Comparison of ENCODE assay signal across 28 cellular contexts in the genomic region with DNA sequence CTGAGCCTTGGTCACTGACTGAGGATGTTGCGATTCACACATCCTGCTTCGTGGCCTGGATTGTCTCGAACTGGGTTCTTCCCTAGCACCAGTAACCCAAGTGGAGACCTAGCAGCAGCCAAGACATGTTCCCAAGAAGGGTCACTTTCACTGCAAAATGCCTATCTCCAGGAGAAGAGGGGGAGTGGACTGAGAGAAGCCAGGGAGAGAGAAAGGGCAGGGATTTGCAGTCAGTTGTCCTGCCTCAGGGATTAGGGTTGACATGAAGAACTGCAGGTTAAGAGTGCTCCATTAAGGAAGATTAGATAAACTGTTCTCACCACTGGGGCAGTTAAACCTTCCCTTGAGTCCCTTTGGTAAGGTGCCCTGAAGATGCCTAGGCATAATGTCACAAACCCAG.
"Had no signal": no experiment of that assay in that cellular context is flagged by ENCODE, and none has a peak within 500 bp of the region (broad histone marks: within the 10 kb centered on the region; RNA-seq: fewer than 3 reads in every experiment).

No MANE protein-coding gene starts in this region.

- H3K9me3 Mint-ChIP-seq: endodermal cell; mesothelial cell of epicardium; naive B cell; natural killer cell treated with Interleukin-12 subunit alpha and Interleukin-12 subunit beta and Interleukin-15 and Interleukin-18, amount 100 ng/mL, for 72 hours; neural crest cell; stimulated activated memory B cell treated with anti-CD40 and anti-IgM and Interleukin-4, amounts not matched to agents 10 μg/mL and 1 μg/mL and 100 μg/mL, for 72 hours had no signal

- ATAC-seq: esophagus mucosa; foreskin keratinocyte; gastroesophageal sphincter; heart left ventricle; left cardiac atrium; left lung; mucosa of descending colon; psoas muscle; right cardiac atrium; stimulated activated memory B cell treated with anti-CD40 and anti-IgM and Interleukin-4, amounts not matched to agents 10 μg/mL and 1 μg/mL and 100 μg/mL, for 72 hours; stimulated activated naive CD8-positive, alpha-beta T cell treated with anti-CD3 and anti-CD28 coated beads, Interleukin-15, Interleukin-2, amounts not matched to agents 100 U/mL and 50 U/mL, for 24 hours had no signal

- H3K4me1 Mint-ChIP-seq: mesothelial cell of epicardium had no signal

- H3K4me3 Mint-ChIP-seq: endodermal cell; mesothelial cell of epicardium; naive B cell; natural killer cell treated with Interleukin-12 subunit alpha and Interleukin-12 subunit beta and Interleukin-15 and Interleukin-18, amount 100 ng/mL, for 72 hours; neural crest cell; stimulated activated memory B cell treated with anti-CD40 and anti-IgM and Interleukin-4, amounts not matched to agents 10 μg/mL and 1 μg/mL and 100 μg/mL, for 72 hours had no signal

- H3K36me3 Mint-ChIP-seq: mesothelial cell of epicardium; natural killer cell treated with Interleukin-12 subunit alpha and Interleukin-12 subunit beta and Interleukin-15 and Interleukin-18, amount 100 ng/mL, for 72 hours; stimulated activated memory B cell treated with anti-CD40 and anti-IgM and Interleukin-4, amounts not matched to agents 10 μg/mL and 1 μg/mL and 100 μg/mL, for 72 hours had no signal

- H3K27ac Mint-ChIP-seq: endodermal cell; mesothelial cell of epicardium; naive B cell; stimulated activated memory B cell treated with anti-CD40 and anti-IgM and Interleukin-4, amounts not matched to agents 10 μg/mL and 1 μg/mL and 100 μg/mL, for 72 hours had no signal

- DNase-seq: cortex of kidney; dorsolateral prefrontal cortex; effector CD4-positive, alpha-beta T cell; endodermal cell; foreskin keratinocyte; heart left ventricle; left cardiac atrium; left lung; mesenchymal stem cell; mucosa of descending colon; naive B cell; ovary; posterior cingulate gyrus; psoas muscle; right cardiac atrium; sigmoid colon; stimulated activated CD4-positive, alpha-beta T cell treated with anti-CD3 and anti-CD28 coated beads, Interleukin-4, amount 100 ng/mL, for 4 hours; stimulated activated naive CD8-positive, alpha-beta T cell treated with anti-CD3 and anti-CD28 coated beads, Interleukin-15, Interleukin-2, amounts not matched to agents 100 U/mL and 50 U/mL, for 24 hours; substantia nigra; testis; tibial artery; upper lobe of left lung had no signal
